ENCODE assay signal across 1 cellular context in genomic region chr11:15526859-15527450, GRCh38.
TF ChIP-seq lines count a peak whose summit lies in the region.

No MANE protein-coding gene starts in this region.

TF ChIP-seq in HEK293, 187 proteins besides CTCF, POLR2A, EP300 and RAD21 (continued from another document):
- TF ChIP-seq, protein P1, sequence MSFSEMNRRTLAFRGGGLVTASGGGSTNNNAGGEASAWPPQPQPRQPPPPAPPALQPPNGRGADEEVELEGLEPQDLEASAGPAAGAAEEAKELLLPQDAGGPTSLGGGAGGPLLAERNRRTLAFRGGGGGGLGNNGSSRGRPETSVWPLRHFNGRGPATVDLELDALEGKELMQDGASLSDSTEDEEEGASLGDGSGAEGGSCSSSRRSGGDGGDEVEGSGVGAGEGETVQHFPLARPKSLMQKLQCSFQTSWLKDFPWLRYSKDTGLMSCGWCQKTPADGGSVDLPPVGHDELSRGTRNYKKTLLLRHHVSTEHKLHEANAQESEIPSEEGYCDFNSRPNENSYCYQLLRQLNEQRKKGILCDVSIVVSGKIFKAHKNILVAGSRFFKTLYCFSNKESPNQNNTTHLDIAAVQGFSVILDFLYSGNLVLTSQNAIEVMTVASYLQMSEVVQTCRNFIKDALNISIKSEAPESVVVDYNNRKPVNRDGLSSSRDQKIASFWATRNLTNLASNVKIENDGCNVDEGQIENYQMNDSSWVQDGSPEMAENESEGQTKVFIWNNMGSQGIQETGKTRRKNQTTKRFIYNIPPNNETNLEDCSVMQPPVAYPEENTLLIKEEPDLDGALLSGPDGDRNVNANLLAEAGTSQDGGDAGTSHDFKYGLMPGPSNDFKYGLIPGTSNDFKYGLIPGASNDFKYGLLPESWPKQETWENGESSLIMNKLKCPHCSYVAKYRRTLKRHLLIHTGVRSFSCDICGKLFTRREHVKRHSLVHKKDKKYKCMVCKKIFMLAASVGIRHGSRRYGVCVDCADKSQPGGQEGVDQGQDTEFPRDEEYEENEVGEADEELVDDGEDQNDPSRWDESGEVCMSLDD (tag by site-specific recombination; IDR thresholded peaks at IDR 0.05) = no peak
- no peak for TF ChIP-seq KLF1 (tag by site-specific recombination; IDR thresholded peaks at IDR 0.05)
- peak; percentile 100 for TF ChIP-seq SETDB1 (IDR thresholded peaks at IDR 0.05; ENCODE audit: insufficient read length, low read length)
- TF ChIP-seq ZNF558 (tag by site-specific recombination; IDR thresholded peaks at IDR 0.05) = no peak
- TF ChIP-seq ZNF2 (tag by site-specific recombination; IDR thresholded peaks at IDR 0.05) = no peak
- peak; percentile 98 for TF ChIP-seq ZNF791 (tag by site-specific recombination; IDR thresholded peaks at IDR 0.05)
- no peak for TF ChIP-seq SCRT2 (tag by site-specific recombination; IDR thresholded peaks at IDR 0.05)
- TF ChIP-seq PRDM1 (tag by site-specific recombination; IDR thresholded peaks at IDR 0.05) = no peak
- TF ChIP-seq, protein P2, sequence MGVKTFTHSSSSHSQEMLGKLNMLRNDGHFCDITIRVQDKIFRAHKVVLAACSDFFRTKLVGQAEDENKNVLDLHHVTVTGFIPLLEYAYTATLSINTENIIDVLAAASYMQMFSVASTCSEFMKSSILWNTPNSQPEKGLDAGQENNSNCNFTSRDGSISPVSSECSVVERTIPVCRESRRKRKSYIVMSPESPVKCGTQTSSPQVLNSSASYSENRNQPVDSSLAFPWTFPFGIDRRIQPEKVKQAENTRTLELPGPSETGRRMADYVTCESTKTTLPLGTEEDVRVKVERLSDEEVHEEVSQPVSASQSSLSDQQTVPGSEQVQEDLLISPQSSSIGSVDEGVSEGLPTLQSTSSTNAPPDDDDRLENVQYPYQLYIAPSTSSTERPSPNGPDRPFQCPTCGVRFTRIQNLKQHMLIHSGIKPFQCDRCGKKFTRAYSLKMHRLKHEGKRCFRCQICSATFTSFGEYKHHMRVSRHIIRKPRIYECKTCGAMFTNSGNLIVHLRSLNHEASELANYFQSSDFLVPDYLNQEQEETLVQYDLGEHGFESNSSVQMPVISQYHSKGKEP (tag by site-specific recombination; IDR thresholded peaks at IDR 0.05) = no peak
- TF ChIP-seq ZXDB (tag by site-specific recombination; IDR thresholded peaks at IDR 0.05) = no peak
- TF ChIP-seq TRIM28 (IDR thresholded peaks at IDR 0.05; ENCODE audit: borderline replicate concordance, low read length) = peak; percentile 99
- TF ChIP-seq, protein P3, sequence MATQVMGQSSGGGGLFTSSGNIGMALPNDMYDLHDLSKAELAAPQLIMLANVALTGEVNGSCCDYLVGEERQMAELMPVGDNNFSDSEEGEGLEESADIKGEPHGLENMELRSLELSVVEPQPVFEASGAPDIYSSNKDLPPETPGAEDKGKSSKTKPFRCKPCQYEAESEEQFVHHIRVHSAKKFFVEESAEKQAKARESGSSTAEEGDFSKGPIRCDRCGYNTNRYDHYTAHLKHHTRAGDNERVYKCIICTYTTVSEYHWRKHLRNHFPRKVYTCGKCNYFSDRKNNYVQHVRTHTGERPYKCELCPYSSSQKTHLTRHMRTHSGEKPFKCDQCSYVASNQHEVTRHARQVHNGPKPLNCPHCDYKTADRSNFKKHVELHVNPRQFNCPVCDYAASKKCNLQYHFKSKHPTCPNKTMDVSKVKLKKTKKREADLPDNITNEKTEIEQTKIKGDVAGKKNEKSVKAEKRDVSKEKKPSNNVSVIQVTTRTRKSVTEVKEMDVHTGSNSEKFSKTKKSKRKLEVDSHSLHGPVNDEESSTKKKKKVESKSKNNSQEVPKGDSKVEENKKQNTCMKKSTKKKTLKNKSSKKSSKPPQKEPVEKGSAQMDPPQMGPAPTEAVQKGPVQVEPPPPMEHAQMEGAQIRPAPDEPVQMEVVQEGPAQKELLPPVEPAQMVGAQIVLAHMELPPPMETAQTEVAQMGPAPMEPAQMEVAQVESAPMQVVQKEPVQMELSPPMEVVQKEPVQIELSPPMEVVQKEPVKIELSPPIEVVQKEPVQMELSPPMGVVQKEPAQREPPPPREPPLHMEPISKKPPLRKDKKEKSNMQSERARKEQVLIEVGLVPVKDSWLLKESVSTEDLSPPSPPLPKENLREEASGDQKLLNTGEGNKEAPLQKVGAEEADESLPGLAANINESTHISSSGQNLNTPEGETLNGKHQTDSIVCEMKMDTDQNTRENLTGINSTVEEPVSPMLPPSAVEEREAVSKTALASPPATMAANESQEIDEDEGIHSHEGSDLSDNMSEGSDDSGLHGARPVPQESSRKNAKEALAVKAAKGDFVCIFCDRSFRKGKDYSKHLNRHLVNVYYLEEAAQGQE (tag by site-specific recombination; IDR thresholded peaks at IDR 0.05) = no peak
- TF ChIP-seq PATZ1 (tag by site-specific recombination; IDR thresholded peaks at IDR 0.05) = no peak
- TF ChIP-seq SP7 (tag by site-specific recombination; IDR thresholded peaks at IDR 0.05) = no peak
- no peak for TF ChIP-seq ZNF548 (tag by site-specific recombination; IDR thresholded peaks at IDR 0.05)
- TF ChIP-seq GLI4 (tag by site-specific recombination; IDR thresholded peaks at IDR 0.05) = no peak
- no peak for TF ChIP-seq YY1 (tag by site-specific recombination; IDR thresholded peaks at IDR 0.05)
- no peak for TF ChIP-seq ZNF221 (tag by site-specific recombination; IDR thresholded peaks at IDR 0.05; ENCODE audit: borderline replicate concordance)
- TF ChIP-seq ZFP41 (tag by site-specific recombination; IDR thresholded peaks at IDR 0.05; ENCODE audit: borderline replicate concordance) = no peak
- no peak for TF ChIP-seq ZNF146 (tag by site-specific recombination; IDR thresholded peaks at IDR 0.05)
- TF ChIP-seq KLF7 (tag by site-specific recombination; IDR thresholded peaks at IDR 0.05; ENCODE audit: borderline replicate concordance) = no peak
- TF ChIP-seq OVOL3 (tag by site-specific recombination; IDR thresholded peaks at IDR 0.05) = no peak
- TF ChIP-seq ZNF169 (tag by site-specific recombination; IDR thresholded peaks at IDR 0.05) = no peak
- TF ChIP-seq, protein P4, sequence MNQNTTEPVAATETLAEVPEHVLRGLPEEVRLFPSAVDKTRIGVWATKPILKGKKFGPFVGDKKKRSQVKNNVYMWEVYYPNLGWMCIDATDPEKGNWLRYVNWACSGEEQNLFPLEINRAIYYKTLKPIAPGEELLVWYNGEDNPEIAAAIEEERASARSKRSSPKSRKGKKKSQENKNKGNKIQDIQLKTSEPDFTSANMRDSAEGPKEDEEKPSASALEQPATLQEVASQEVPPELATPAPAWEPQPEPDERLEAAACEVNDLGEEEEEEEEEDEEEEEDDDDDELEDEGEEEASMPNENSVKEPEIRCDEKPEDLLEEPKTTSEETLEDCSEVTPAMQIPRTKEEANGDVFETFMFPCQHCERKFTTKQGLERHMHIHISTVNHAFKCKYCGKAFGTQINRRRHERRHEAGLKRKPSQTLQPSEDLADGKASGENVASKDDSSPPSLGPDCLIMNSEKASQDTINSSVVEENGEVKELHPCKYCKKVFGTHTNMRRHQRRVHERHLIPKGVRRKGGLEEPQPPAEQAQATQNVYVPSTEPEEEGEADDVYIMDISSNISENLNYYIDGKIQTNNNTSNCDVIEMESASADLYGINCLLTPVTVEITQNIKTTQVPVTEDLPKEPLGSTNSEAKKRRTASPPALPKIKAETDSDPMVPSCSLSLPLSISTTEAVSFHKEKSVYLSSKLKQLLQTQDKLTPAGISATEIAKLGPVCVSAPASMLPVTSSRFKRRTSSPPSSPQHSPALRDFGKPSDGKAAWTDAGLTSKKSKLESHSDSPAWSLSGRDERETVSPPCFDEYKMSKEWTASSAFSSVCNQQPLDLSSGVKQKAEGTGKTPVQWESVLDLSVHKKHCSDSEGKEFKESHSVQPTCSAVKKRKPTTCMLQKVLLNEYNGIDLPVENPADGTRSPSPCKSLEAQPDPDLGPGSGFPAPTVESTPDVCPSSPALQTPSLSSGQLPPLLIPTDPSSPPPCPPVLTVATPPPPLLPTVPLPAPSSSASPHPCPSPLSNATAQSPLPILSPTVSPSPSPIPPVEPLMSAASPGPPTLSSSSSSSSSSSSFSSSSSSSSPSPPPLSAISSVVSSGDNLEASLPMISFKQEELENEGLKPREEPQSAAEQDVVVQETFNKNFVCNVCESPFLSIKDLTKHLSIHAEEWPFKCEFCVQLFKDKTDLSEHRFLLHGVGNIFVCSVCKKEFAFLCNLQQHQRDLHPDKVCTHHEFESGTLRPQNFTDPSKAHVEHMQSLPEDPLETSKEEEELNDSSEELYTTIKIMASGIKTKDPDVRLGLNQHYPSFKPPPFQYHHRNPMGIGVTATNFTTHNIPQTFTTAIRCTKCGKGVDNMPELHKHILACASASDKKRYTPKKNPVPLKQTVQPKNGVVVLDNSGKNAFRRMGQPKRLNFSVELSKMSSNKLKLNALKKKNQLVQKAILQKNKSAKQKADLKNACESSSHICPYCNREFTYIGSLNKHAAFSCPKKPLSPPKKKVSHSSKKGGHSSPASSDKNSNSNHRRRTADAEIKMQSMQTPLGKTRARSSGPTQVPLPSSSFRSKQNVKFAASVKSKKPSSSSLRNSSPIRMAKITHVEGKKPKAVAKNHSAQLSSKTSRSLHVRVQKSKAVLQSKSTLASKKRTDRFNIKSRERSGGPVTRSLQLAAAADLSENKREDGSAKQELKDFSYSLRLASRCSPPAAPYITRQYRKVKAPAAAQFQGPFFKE (tag by site-specific recombination; IDR thresholded peaks at IDR 0.05; ENCODE audit: borderline replicate concordance) = no peak
